25 cellular contexts compared by ENCODE assay signal in genomic region chr7:57423768-57424167, GRCh38. TPM values are rescaled to one million over a fixed set of nuclear protein-coding genes. Genes with fewer than 3 reads are reported as not detected.
"Had no signal": no experiment of that assay in that cellular context is flagged by ENCODE, and none has a peak within 500 bp of the region (broad histone marks: within the 10 kb centered on the region; RNA-seq: fewer than 3 reads in every experiment).

No MANE protein-coding gene starts in this region.

- DNase-seq: activated CD8-positive, alpha-beta memory T cell treated with anti-CD3 and anti-CD28 coated beads for 24 hours; activated CD8-positive, alpha-beta memory T cell treated with anti-CD3 and anti-CD28 coated beads, Interleukin-2, amount 50 U/mL, for 4 hours; activated naive CD4-positive, alpha-beta T cell treated with Interleukin-2 at 50 U/mL for 16 hours; activated naive CD8-positive, alpha-beta T cell treated with anti-CD3 and anti-CD28 coated beads, Interleukin-2, amount 10 ng/mL, durations not matched to agents 7 days and 5 days; activated T-cell treated with anti-CD3 and anti-CD28 coated beads, Interleukin-2, amount 50 U/mL, for 24 hours; amygdala; colonic mucosa; endodermal cell; esophagus squamous epithelium; hypothalamus; left cardiac atrium; mesenchymal stem cell; mucosa of descending colon; nephron progenitor cell; right cardiac atrium; stimulated activated CD4-positive, alpha-beta T cell treated with anti-CD3 and anti-CD28 coated beads, Interleukin-4, amount 100 ng/mL, for 24 hours; stimulated activated naive CD4-positive, alpha-beta T cell treated with Interleukin-2 at 50 U/mL for 16 hours had no signal

- H3K4me1 ChIP-seq: colonic mucosa, esophagus squamous epithelium, gastroesophageal sphincter, pancreas had no signal

- H3K27me3 ChIP-seq: colonic mucosa, pancreas had no signal

- H3K4me3 ChIP-seq: colonic mucosa, esophagus squamous epithelium, gastroesophageal sphincter, mucosa of descending colon, pancreas, thoracic aorta had no signal

- H3K36me3 ChIP-seq: colonic mucosa, esophagus squamous epithelium, gastroesophageal sphincter, pancreas, thoracic aorta had no signal

- H3K27ac ChIP-seq: colonic mucosa, esophagus squamous epithelium, gastroesophageal sphincter, pancreas, thoracic aorta had no signal

- ATAC-seq: activated T-helper 17 cell treated with anti-CD3 and anti-CD28 coated beads, Interleukin-2, amount 50 U/mL, for 72 hours; left cardiac atrium; mucosa of descending colon; pancreas; right cardiac atrium; WTC11 had no signal

- H3K9me3 ChIP-seq: colonic mucosa, pancreas, thoracic aorta had no signal

RNA-seq across cellular contexts. Expression of gene ZNF716, which starts 26.2 kb away (rescaled TPM):
- total RNA-seq: activated naive CD8-positive, alpha-beta T cell treated with anti-CD3 and anti-CD28 coated beads, Interleukin-2, amount 10 ng/mL, durations not matched to agents 7 days and 5 days; activated T-helper 17 cell treated with anti-CD3 and anti-CD28 coated beads, Interleukin-2, amount 50 U/mL, for 72 hours; bronchial epithelial cell; colonic mucosa; endodermal cell; esophagus squamous epithelium; gastroesophageal sphincter; left cardiac atrium; lower leg skin; mucosa of descending colon; pancreas; pulmonary artery endothelial cell; right cardiac atrium; thoracic aorta; WTC11 had no signal
